ENCODE assay signal across 8 cellular contexts in the genomic region with DNA sequence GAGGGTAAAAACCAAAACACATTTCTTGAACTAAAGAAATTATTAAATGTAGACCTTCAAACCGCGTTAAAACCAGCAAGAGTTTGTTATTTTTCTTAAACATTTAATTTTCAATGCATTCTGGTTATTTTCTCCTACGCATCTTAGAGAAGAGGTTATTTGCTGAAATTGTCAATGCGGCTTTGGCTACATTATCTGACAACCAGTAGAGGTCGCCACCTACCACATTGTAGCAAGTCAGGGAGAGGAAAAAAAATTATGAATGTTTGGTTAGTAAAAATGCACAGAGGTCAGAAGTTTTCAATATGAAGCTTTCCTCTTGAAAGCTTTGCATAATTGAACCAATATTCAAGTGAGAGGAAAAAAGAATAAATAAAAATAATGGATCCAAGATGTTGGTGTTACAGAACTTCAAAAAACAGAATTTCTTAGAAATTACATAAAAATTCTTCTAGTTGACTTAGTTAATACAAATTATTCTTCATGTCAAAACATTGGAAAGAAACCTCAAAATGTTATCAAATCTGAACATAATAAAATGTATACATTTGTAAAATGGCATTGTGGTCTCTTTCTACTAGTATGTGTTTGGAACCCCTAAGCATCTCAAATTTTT.
DNase-seq lines count a peak whose midpoint lies in the region; FAIRE-seq and TF ChIP-seq lines count a peak whose summit lies in the region.

No MANE protein-coding gene starts in this region.

- peak; percentile 87 for TF ChIP-seq RAD21 in neural cell (conservative IDR thresholded peaks at IDR 0.05)

- H3K27ac Mint-ChIP-seq in endothelial cell (ENCODE audit: unreplicated experiment), result no peak overlapping the region

- no peak overlapping the region for H3K27ac ChIP-seq in neural cell (ENCODE audit: low read length)

- TF ChIP-seq CTCF in endothelial cell (IDR thresholded peaks at IDR 0.05; ENCODE audit: unreplicated experiment) (peak; percentile 78), neural cell (IDR thresholded peaks at IDR 0.05; ENCODE audit: poor library complexity, severe bottlenecking) (peak; percentile 88)

- H3K4me2 ChIP-seq in neural cell (ENCODE audit: low read length), result no peak overlapping the region

- no peak for TF ChIP-seq POLR2A in H54 (IDR thresholded peaks at IDR 0.05; ENCODE audit: low read depth, low read length)

- no peak overlapping the region for H3K4me3 ChIP-seq in neural cell (ENCODE audit: low read length)

- H3K36me3 ChIP-seq in neural cell (ENCODE audit: insufficient read depth, low read length), result no peaks in the 10 kb centered on the region

- DNase-seq in stimulated activated CD4-positive, alpha-beta T cell treated with anti-CD3 and anti-CD28 coated beads, Interleukin-15, amount 100 ng/mL, for 24 hours, result peak; percentile 13
- DNase-seq in stimulated activated CD4-positive, alpha-beta T cell treated with anti-CD3 and anti-CD28 coated beads, Interleukin-12 subunit alpha, Interleukin-12 subunit beta, amount 100 ng/mL, for 4 hours, result no peak
- DNase-seq in H54 (ENCODE audit: insufficient read length, low spot score), result peak; percentile 3
- peak; percentile 25 for DNase-seq in M059J (ENCODE audit: low read depth)
- DNase-seq in SHP77 treated with DMSO at 0.1 percent for 48 hours (lab: John Stamatoyannopoulos, UW), result peak; percentile 61
- no peak for DNase-seq in endothelial cell (ENCODE audit: low spot score)
- no peak for DNase-seq in activated CD4-positive, CD25-positive, alpha-beta regulatory T cell (lab: John Stamatoyannopoulos, UW)

- H2AFZ ChIP-seq in neural cell (ENCODE audit: low read depth, low read length), result no peak overlapping the region

- no peaks in the 10 kb centered on the region for H3K4me1 Mint-ChIP-seq in endothelial cell (ENCODE audit: unreplicated experiment)

- H3K9ac ChIP-seq in neural cell (ENCODE audit: low read length), result no peak overlapping the region

- no peaks in the 10 kb centered on the region for H3K36me3 Mint-ChIP-seq in endothelial cell (ENCODE audit: low read depth, unreplicated experiment)

- no peaks in the 10 kb centered on the region for H3K9me3 Mint-ChIP-seq in endothelial cell (ENCODE audit: unreplicated experiment)

- no peaks in the 10 kb centered on the region for H3K27me3 ChIP-seq in neural cell (ENCODE audit: insufficient read depth, low read depth, low read length)

- H3K79me2 ChIP-seq in neural cell (replicated peaks; ENCODE audit: insufficient read depth, low read length), result no peaks in the 10 kb centered on the region

- H3K27me3 Mint-ChIP-seq in endothelial cell (ENCODE audit: unreplicated experiment), result no peaks in the 10 kb centered on the region

- no peaks in the 10 kb centered on the region for H3F3A ChIP-seq in neural cell (ENCODE audit: insufficient read depth, low read length, poor library complexity, severe bottlenecking)

- H3K4me3 Mint-ChIP-seq in endothelial cell (ENCODE audit: unreplicated experiment), result no peak overlapping the region

- H4K20me1 ChIP-seq in neural cell (ENCODE audit: insufficient read depth), result no peaks in the 10 kb centered on the region

- no peaks in the 10 kb centered on the region for H3K9me3 ChIP-seq in neural cell (ENCODE audit: low read length)

- H3K9me2 ChIP-seq in neural cell (ENCODE audit: insufficient read depth, low read length), result no peaks in the 10 kb centered on the region

- no peak for TF ChIP-seq EP300 in neural cell (conservative IDR thresholded peaks at IDR 0.05; ENCODE audit: poor library complexity, severe bottlenecking)

- FAIRE-seq in H54 (lab: Jason Lieb, UNC), result peak; percentile 20

TF ChIP-seq in neural cell, 6 proteins besides CTCF, POLR2A, EP300 and RAD21:
- no peak for TF ChIP-seq EZH2 (IDR thresholded peaks at IDR 0.05; ENCODE audit: borderline replicate concordance, insufficient read depth, low read length, poor library complexity, severe bottlenecking)
- TF ChIP-seq SMC3 (conservative IDR thresholded peaks at IDR 0.05; ENCODE audit: poor library complexity), result peak; percentile 84
TF ChIP-seq in neural cell: peak in this region for 1.

Comparison
In these comparisons a context has a peak if more than half of its experiments do, and no peak if none do; other contexts are left out.
1. DNase-seq: peak in stimulated activated CD4-positive, alpha-beta T cell treated with anti-CD3 and anti-CD28 coated beads, Interleukin-15, amount 100 ng/mL, for 24 hours (single experiment), H54 (single experiment), M059J (single experiment) and SHP77 treated with DMSO at 0.1 percent for 48 hours (single experiment); none in stimulated activated CD4-positive, alpha-beta T cell treated with anti-CD3 and anti-CD28 coated beads, Interleukin-12 subunit alpha, Interleukin-12 subunit beta, amount 100 ng/mL, for 4 hours (single experiment), endothelial cell (single experiment) and activated CD4-positive, CD25-positive, alpha-beta regulatory T cell (0 of 4).